10 cellular contexts compared by ENCODE assay signal in the genomic region with DNA sequence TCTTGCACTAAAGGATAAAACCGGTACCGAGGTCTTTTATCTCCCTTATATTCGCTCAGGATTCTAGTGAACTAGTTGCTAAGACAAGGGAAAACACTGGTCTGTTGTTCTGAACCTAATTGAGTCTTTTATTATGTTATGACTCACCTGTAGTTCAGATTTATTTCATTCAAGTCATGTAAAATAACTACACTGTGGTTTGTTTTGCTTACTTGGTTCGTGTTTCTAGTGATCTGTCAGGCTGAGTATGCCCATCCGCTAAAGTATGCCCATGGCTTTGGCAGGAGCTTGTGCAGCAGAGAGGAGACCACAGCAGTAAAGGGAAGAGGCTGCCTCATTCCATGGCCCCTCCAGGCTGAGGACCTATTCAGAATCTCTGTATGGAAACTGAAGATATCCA.
DNase-seq lines count a peak whose midpoint lies in the region; ATAC-seq and TF ChIP-seq lines count a peak whose summit lies in the region.
"Had no signal": no experiment of that assay in that cellular context is flagged by ENCODE, and none has a peak within 500 bp of the region (broad histone marks: within the 10 kb centered on the region; RNA-seq: fewer than 3 reads in every experiment).

No MANE protein-coding gene starts in this region.

- H3K4me1 Mint-ChIP-seq in activated naive CD4-positive, alpha-beta T cell treated with anti-CD3 and anti-CD28 coated beads for 36 hours (ENCODE audit: low read depth): peaks cover 39% of the 10 kb centered on the region
- peaks cover 37% of the 10 kb centered on the region for H3K4me1 Mint-ChIP-seq in endodermal cell

- no peak for TF ChIP-seq POLR2A in suprapubic skin (IDR thresholded peaks at IDR 0.05)

- intact Hi-C loops in activated naive CD4-positive, alpha-beta T cell treated with anti-CD3 and anti-CD28 coated beads for 36 hours (cut with micrococcal nuclease): no loop called here

- H2AFZ ChIP-seq in fibroblast of lung (ENCODE audit: low read length): no peak overlapping the region

- no peak overlapping the region for H3K4me3 ChIP-seq in fibroblast of lung (replicated peaks in 1 of 4; ENCODE audit: control extremely low read depth in 1 of 4, insufficient read depth in 1 of 4, low read depth in 3 of 4, low read length in 4 of 4)
- no peak overlapping the region for H3K4me3 ChIP-seq in suprapubic skin
- H3K4me3 ChIP-seq in endodermal cell (ENCODE audit: low read length): no peak overlapping the region

- 51% methylated on average over 5 of the region's 5 CpGs for WGBS in suprapubic skin
- 94 to 100% methylated on average over 4 to 5 of the region's 5 CpGs for WGBS in endodermal cell (ENCODE audit: insufficient coverage in 1 of 2, insufficient read length in 1 of 2), 2 experiments

- H3K4me3 Mint-ChIP-seq in activated naive CD4-positive, alpha-beta T cell treated with anti-CD3 and anti-CD28 coated beads for 36 hours: no peak overlapping the region
- no peak overlapping the region for H3K4me3 Mint-ChIP-seq in endodermal cell

- CTCF ChIA-PET in activated naive CD4-positive, alpha-beta T cell treated with anti-CD3 and anti-CD28 coated beads for 36 hours (lab: Charles Lee): no interaction called here

- ATAC-seq in activated naive CD4-positive, alpha-beta T cell treated with anti-CD3 and anti-CD28 coated beads, Interleukin-2, amount 50 U/mL, for 72 hours: peak; percentile 17 to 68
- ATAC-seq in SK-N-SH treated with all-trans-retinoic acid at 6 μM for 48 hours (peak; percentile 93), GM21423 (IDR thresholded peaks at IDR 0.05; ENCODE audit: unreplicated experiment) (no peak)

- no peak for DNase-seq in activated naive CD4-positive, alpha-beta T cell treated with anti-CD3 and anti-CD28 coated beads, Interleukin-2, amount 50 U/mL, for 72 hours (ENCODE audit: low spot score in 2 of 2)
- DNase-seq in activated naive CD4-positive, alpha-beta T cell treated with anti-CD3 and anti-CD28 coated beads for 36 hours: no peak
- DNase-seq in fibroblast of lung (ENCODE audit: low read depth in 2 of 2) (peak; percentile 46 to 95), suprapubic skin (ENCODE audit: low spot score in 2 of 2) (no peak), GM03348 (ENCODE audit: low spot score) (no peak), endodermal cell (no peak)
- DNase-seq: NCI-H2171 treated with DMSO at 0.1 percent for 48 hours; stimulated activated CD4-positive, alpha-beta T cell treated with anti-CD3 and anti-CD28 coated beads, Interleukin-2, amount 100 ng/mL, for 24 hours had no signal

- no peaks in the 10 kb centered on the region for H3K9me3 Mint-ChIP-seq in activated naive CD4-positive, alpha-beta T cell treated with anti-CD3 and anti-CD28 coated beads, Interleukin-2, amount 50 U/mL, for 72 hours
- no peaks in the 10 kb centered on the region for H3K9me3 Mint-ChIP-seq in activated naive CD4-positive, alpha-beta T cell treated with anti-CD3 and anti-CD28 coated beads for 36 hours
- H3K9me3 Mint-ChIP-seq in endodermal cell: no peaks in the 10 kb centered on the region

- H3K9ac ChIP-seq in fibroblast of lung (ENCODE audit: insufficient read depth, low read length): no peak overlapping the region
- no peak overlapping the region for H3K9ac ChIP-seq in endodermal cell (ENCODE audit: extremely low read depth, low read length, poor library complexity, severe bottlenecking)

- peaks cover 0 to 28% of the 10 kb centered on the region in 2 donors for H3K36me3 Mint-ChIP-seq in activated naive CD4-positive, alpha-beta T cell treated with anti-CD3 and anti-CD28 coated beads, Interleukin-2, amount 50 U/mL, for 72 hours
- peaks cover 18% of the 10 kb centered on the region for H3K36me3 Mint-ChIP-seq in activated naive CD4-positive, alpha-beta T cell treated with anti-CD3 and anti-CD28 coated beads for 36 hours (ENCODE audit: low read depth)
- H3K36me3 Mint-ChIP-seq in endodermal cell (ENCODE audit: low read depth): peaks cover 53% of the 10 kb centered on the region

- H3K36me3 ChIP-seq in fibroblast of lung (ENCODE audit: control insufficient read depth, insufficient read depth, low read length) (no peaks in the 10 kb centered on the region), suprapubic skin (peaks cover 4% of the 10 kb centered on the region), endodermal cell (ENCODE audit: control insufficient read depth, insufficient read depth, low read length) (peaks cover 66% of the 10 kb centered on the region)

- peaks cover 2% of the 10 kb centered on the region for H3K4me1 ChIP-seq in fibroblast of lung (ENCODE audit: control insufficient read depth, extremely low read depth, insufficient read depth, low read length)
- peaks cover 56% of the 10 kb centered on the region for H3K4me1 ChIP-seq in suprapubic skin
- no peaks in the 10 kb centered on the region for H3K4me1 ChIP-seq in endodermal cell (ENCODE audit: control insufficient read depth, insufficient read depth, low read length)

- H3K79me2 ChIP-seq in fibroblast of lung (ENCODE audit: control insufficient read depth, insufficient read depth, low read length): no peaks in the 10 kb centered on the region

- no peaks in the 10 kb centered on the region for H4K20me1 ChIP-seq in fibroblast of lung (ENCODE audit: control insufficient read depth, extremely low read depth, insufficient read depth, low read length)

- no peak overlapping the region for H3K4me2 ChIP-seq in fibroblast of lung (ENCODE audit: extremely low read depth, insufficient read depth, low read length)

- H3K27me3 Mint-ChIP-seq in activated naive CD4-positive, alpha-beta T cell treated with anti-CD3 and anti-CD28 coated beads for 36 hours (ENCODE audit: low read depth): no peaks in the 10 kb centered on the region
- H3K27me3 Mint-ChIP-seq in endodermal cell (ENCODE audit: insufficient read depth): no peaks in the 10 kb centered on the region

- H3K9me3 ChIP-seq in fibroblast of lung (ENCODE audit: control insufficient read depth, insufficient read depth, low read depth, low read length) (no peaks in the 10 kb centered on the region), suprapubic skin (no peaks in the 10 kb centered on the region), endodermal cell (ENCODE audit: control insufficient read depth, low read length) (no peaks in the 10 kb centered on the region)

- H3K27ac Mint-ChIP-seq in activated naive CD4-positive, alpha-beta T cell treated with anti-CD3 and anti-CD28 coated beads, Interleukin-2, amount 50 U/mL, for 72 hours: peak overlapping the region in 1 of 2 donors; percentile 37
- H3K27ac Mint-ChIP-seq in activated naive CD4-positive, alpha-beta T cell treated with anti-CD3 and anti-CD28 coated beads for 36 hours: no peak overlapping the region
- H3K27ac Mint-ChIP-seq in endodermal cell: no peak overlapping the region

- TF ChIP-seq CTCF in fibroblast of lung (conservative IDR thresholded peaks at IDR 0.05 in 1 of 2, IDR thresholded peaks at IDR 0.05 in 1 of 2; ENCODE audit: low read depth in 1 of 2, low read length in 2 of 2) (no peak), suprapubic skin (IDR thresholded peaks at IDR 0.05) (no peak), endodermal cell (conservative IDR thresholded peaks at IDR 0.05) (no peak)

- no peak overlapping the region for H3K27ac ChIP-seq in fibroblast of lung (ENCODE audit: insufficient read depth, low read length)
- peak overlapping the region; percentile 73 for H3K27ac ChIP-seq in suprapubic skin
- H3K27ac ChIP-seq in endodermal cell (ENCODE audit: low read depth, low read length): no peak overlapping the region

- no peak for TF ChIP-seq EP300 in suprapubic skin (IDR thresholded peaks at IDR 0.05)

- H3K27me3 ChIP-seq in fibroblast of lung (ENCODE audit: control insufficient read depth, insufficient read depth, low read length): no peaks in the 10 kb centered on the region
- no peaks in the 10 kb centered on the region for H3K27me3 ChIP-seq in suprapubic skin
- H3K27me3 ChIP-seq in endodermal cell (ENCODE audit: control insufficient read depth, insufficient read depth, low read length, poor library complexity, severe bottlenecking): no peaks in the 10 kb centered on the region

TF ChIP-seq in SK-N-SH treated with all-trans-retinoic acid at 6 μM for 48 hours, 23 proteins besides CTCF, POLR2A, EP300 and RAD21:
- TF ChIP-seq CSDC2 (CRISPR knock-in tag; IDR thresholded peaks at IDR 0.05) (no peak), ISL1 (CRISPR knock-in tag; IDR thresholded peaks at IDR 0.05) (peak; percentile 54), ESRRG (CRISPR knock-in tag; IDR thresholded peaks at IDR 0.05) (no peak), TCF4 (CRISPR knock-in tag; IDR thresholded peaks at IDR 0.05; ENCODE audit: borderline replicate concordance) (no peak)
- TF ChIP-seq, protein P1, sequence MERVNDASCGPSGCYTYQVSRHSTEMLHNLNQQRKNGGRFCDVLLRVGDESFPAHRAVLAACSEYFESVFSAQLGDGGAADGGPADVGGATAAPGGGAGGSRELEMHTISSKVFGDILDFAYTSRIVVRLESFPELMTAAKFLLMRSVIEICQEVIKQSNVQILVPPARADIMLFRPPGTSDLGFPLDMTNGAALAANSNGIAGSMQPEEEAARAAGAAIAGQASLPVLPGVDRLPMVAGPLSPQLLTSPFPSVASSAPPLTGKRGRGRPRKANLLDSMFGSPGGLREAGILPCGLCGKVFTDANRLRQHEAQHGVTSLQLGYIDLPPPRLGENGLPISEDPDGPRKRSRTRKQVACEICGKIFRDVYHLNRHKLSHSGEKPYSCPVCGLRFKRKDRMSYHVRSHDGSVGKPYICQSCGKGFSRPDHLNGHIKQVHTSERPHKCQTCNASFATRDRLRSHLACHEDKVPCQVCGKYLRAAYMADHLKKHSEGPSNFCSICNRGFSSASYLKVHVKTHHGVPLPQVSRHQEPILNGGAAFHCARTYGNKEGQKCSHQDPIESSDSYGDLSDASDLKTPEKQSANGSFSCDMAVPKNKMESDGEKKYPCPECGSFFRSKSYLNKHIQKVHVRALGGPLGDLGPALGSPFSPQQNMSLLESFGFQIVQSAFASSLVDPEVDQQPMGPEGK (CRISPR knock-in tag; IDR thresholded peaks at IDR 0.05; ENCODE audit: borderline replicate concordance): no peak
TF ChIP-seq in SK-N-SH treated with all-trans-retinoic acid at 6 μM for 48 hours: peak in this region for 1.

Comparison
In these comparisons a context has a peak if more than half of its experiments do, and no peak if none do; other contexts are left out.
1. DNase-seq: peak in fibroblast of lung (2 of 2); none in activated naive CD4-positive, alpha-beta T cell treated with anti-CD3 and anti-CD28 coated beads, Interleukin-2, amount 50 U/mL, for 72 hours (0 of 2), activated naive CD4-positive, alpha-beta T cell treated with anti-CD3 and anti-CD28 coated beads for 36 hours (single experiment), suprapubic skin (0 of 2), GM03348 (single experiment) and endodermal cell (single experiment).